In genomic region chr4:163651761-163652160, GRCh38 we compare ENCODE assay signal across 22 cellular contexts.
DNase-seq lines count a peak whose midpoint lies in the region; ATAC-seq and TF ChIP-seq lines count a peak whose summit lies in the region.
"Had no signal": no experiment of that assay in that cellular context is flagged by ENCODE, and none has a peak within 500 bp of the region (broad histone marks: within the 10 kb centered on the region; RNA-seq: fewer than 3 reads in every experiment).

No MANE protein-coding gene starts in this region.

- 54 to 83% (median 59%) methylated on average over 1 of the region's 1 CpG for WGBS in stomach, 5 donors

- no peaks in the 10 kb centered on the region for H3F3A ChIP-seq in OCI-LY1 (ENCODE audit: insufficient read depth, low read length)

- H3K27ac ChIP-seq in OCI-LY1 (ENCODE audit: low read depth, low read length, poor library complexity, severe bottlenecking), result no peak overlapping the region
- no peak overlapping the region for H3K27ac ChIP-seq in stomach
- H3K27ac ChIP-seq: BLaER1, KMS-11, SJCRH30 had no signal

- H3K4me2 ChIP-seq in OCI-LY1 (ENCODE audit: low read length), result no peak overlapping the region
- H3K4me2 ChIP-seq: BLaER1, KMS-11 had no signal

- H4K20me1 ChIP-seq in OCI-LY1 (ENCODE audit: insufficient read depth, low read length), result no peaks in the 10 kb centered on the region
- H4K20me1 ChIP-seq: BLaER1 had no signal

- no peak overlapping the region for H3K4me3 ChIP-seq in OCI-LY1 (ENCODE audit: low read depth, low read length, poor library complexity, severe bottlenecking)
- no peak overlapping the region for H3K4me3 ChIP-seq in fibroblast of mammary gland (ENCODE audit: control insufficient read depth, low read depth, low read length)
- H3K4me3 ChIP-seq in stomach, result no peak overlapping the region
- H3K4me3 ChIP-seq: BLaER1, SJCRH30 had no signal

- no peak for ATAC-seq in HG02759 (IDR thresholded peaks at IDR 0.05; ENCODE audit: unreplicated experiment)
- ATAC-seq: T-cell had no signal

- no peaks in the 10 kb centered on the region for H3K27me3 ChIP-seq in OCI-LY1 (ENCODE audit: insufficient read depth, low read length)
- no peaks in the 10 kb centered on the region for H3K27me3 ChIP-seq in stomach
- H3K27me3 ChIP-seq: BLaER1, SJCRH30 had no signal

- 0 out of 2 replicates have a peak overlapping the region, but pooled peaks have one; percentile 0 for H2AFZ ChIP-seq in OCI-LY1 (ENCODE audit: low read length)

- H3K36me3 ChIP-seq in OCI-LY1 (ENCODE audit: insufficient read depth, low read length), result no peaks in the 10 kb centered on the region
- no peaks in the 10 kb centered on the region for H3K36me3 ChIP-seq in stomach
- H3K36me3 ChIP-seq: BLaER1, SJCRH30 had no signal

- DNase-seq in A172 (ENCODE audit: low spot score) (peak; percentile 14), HCEC 1CT (peak; percentile 43), fibroblast of mammary gland (ENCODE audit: low read depth) (peak; percentile 2), stomach (no peak), HPDE6-E6E7 (ENCODE audit: extremely low spot score) (no peak)
- no peak for DNase-seq in activated naive CD4-positive, alpha-beta T cell (lab: John Stamatoyannopoulos, UW)
- DNase-seq: ACHN; CD4-positive, alpha-beta T cell; COR-L47; DMS 273 treated with DMSO at 0.1 percent for 48 hours; H9; NCI-H1048; NCI-H1417 treated with DMSO at 0.1 percent for 48 hours; NCI-H187; NCI-H446 treated with DMSO at 0.1 percent for 48 hours; NCI-H526 treated with DMSO at 0.1 percent for 48 hours; SJCRH30; T-cell had no signal

- H3K9me3 ChIP-seq in OCI-LY1 (ENCODE audit: low read length) (0 out of 2 replicates have a peak, but pooled peaks cover 3% of the 10 kb centered on the region), stomach (peaks cover 0 to 5% (median 1%) of the 10 kb centered on the region in 4 donors)
- H3K9me3 ChIP-seq: BLaER1, SJCRH30 had no signal

- H3K4me1 ChIP-seq in OCI-LY1 (ENCODE audit: insufficient read depth, low read length, severe bottlenecking) (peaks cover 5% of the 10 kb centered on the region), stomach (no peaks in the 10 kb centered on the region)
- H3K4me1 ChIP-seq: BLaER1, SJCRH30 had no signal

- no peak overlapping the region for H3K9ac ChIP-seq in OCI-LY1 (ENCODE audit: low read length)
- H3K9ac ChIP-seq: BLaER1, KMS-11 had no signal

- no peak for TF ChIP-seq POLR2A in stomach (IDR thresholded peaks at IDR 0.05)

- no peak for TF ChIP-seq CTCF in OCI-LY1 (IDR thresholded peaks at IDR 0.05; ENCODE audit: low read length)
- TF ChIP-seq CTCF in fibroblast of mammary gland (conservative IDR thresholded peaks at IDR 0.05; ENCODE audit: control insufficient read depth, insufficient read depth, low read depth, low read length), result no peak
- TF ChIP-seq CTCF in stomach (IDR thresholded peaks at IDR 0.05), result no peak

- TF ChIP-seq EP300 in stomach (IDR thresholded peaks at IDR 0.05), result no peak

- no peaks in the 10 kb centered on the region for H3K79me2 ChIP-seq in OCI-LY1 (ENCODE audit: insufficient read depth, low read length)

- H3K9me2 ChIP-seq in OCI-LY1 (ENCODE audit: low read depth, low read length), result no peaks in the 10 kb centered on the region

- intact Hi-C loops in stomach (cut with DNase I; ENCODE audit: low total_unique reads), result no loop called here

Comparison
In these comparisons a context has a peak if more than half of its experiments do, and no peak if none do; other contexts are left out.
1. DNase-seq: peak in A172 (single experiment), HCEC 1CT (single experiment) and fibroblast of mammary gland (single experiment); none in stomach (single experiment), HPDE6-E6E7 (single experiment) and activated naive CD4-positive, alpha-beta T cell (0 of 4).